In the genomic region with DNA sequence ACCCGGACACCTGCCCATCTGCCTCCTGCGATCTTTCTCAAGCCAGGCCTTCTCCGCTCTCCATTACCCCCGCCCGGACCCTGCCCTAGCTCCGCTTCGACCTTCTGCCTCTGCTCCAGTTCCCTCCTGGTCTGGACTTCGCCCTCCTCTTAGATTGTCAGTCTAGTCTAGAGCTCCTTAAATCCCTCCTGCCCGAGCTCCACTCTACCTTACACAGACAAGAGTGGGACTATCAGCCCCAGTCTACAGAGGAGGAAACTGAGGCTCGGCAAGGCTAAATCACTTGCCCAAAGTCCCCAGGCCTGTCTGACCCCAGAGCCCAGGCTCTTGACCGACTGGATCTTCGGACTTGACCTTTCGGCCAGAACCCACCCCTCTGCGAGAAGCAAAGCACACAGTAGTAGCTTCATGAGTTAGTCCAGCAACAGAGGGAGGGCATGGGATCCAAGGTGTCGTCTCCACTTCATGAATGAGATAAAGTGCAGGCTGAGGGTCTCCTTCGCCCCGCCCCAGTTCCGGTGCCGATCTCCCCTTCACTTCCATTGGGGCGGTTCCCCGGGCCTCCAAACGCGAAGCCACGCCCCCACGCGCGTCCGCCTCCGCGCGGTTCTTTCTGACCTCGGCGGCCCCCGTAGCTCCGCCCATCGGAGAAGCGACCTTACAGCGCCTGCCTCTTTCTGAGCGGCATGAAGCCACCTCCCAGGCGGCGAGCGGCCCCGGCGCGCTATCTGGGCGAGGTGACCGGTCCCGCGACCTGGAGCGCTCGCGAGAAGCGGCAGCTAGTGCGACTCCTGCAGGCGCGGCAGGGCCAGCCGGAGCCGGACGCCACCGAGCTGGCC, we compare ENCODE assay signal across 8 cellular contexts. TPM values are rescaled to one million over a fixed set of nuclear protein-coding genes. Genes with fewer than 3 reads are reported as not detected.
DNase-seq lines count a peak whose midpoint lies in the region; ATAC-seq lines count a peak whose summit lies in the region.

Gene SNAPC2 (plus strand): TSS at position 658 of the 839 bp plus-strand sequence. CDS start 29 bp downstream, at position 687.

- H3K4me3 Mint-ChIP-seq in IgD-negative memory B cell, result peak within 1 kb of the TSS; percentile 82 to 96 (median 94)

- ATAC-seq in GM21515 (IDR thresholded peaks at IDR 0.05; ENCODE audit: unreplicated experiment), result peak; percentile 45

- H3K36me3 Mint-ChIP-seq in IgD-negative memory B cell, result peaks cover 2% of the 10 kb centered on the region

- H3K27me3 ChIP-seq in mucosa of rectum (ENCODE audit: control insufficient read depth in 2 of 2, insufficient read depth in 2 of 2, low read length in 2 of 2), result peaks cover 18 to 22% of the 10 kb centered on the region in 2 donors

- peaks cover 0 to 2% (median 0%) of the 10 kb centered on the region in 3 donors for H3K9me3 Mint-ChIP-seq in IgD-negative memory B cell

- peaks cover 25% of the 10 kb centered on the region for H3K27me3 Mint-ChIP-seq in IgD-negative memory B cell

- H3K27ac Mint-ChIP-seq in IgD-negative memory B cell, result peak within 1 kb of the TSS; percentile 90 to 94 (median 94)

- peaks cover 14 to 24% (median 15%) of the 10 kb centered on the region in 3 donors for H3K4me1 Mint-ChIP-seq in IgD-negative memory B cell

- peak within 1 kb of the TSS; percentile 85 for H3K27ac ChIP-seq in epithelial cell of prostate
- peak within 1 kb of the TSS; percentile 93 to 96 for H3K27ac ChIP-seq in mucosa of rectum (ENCODE audit: low read depth in 2 of 2, low read length in 2 of 2)

- peak within 1 kb of the TSS; percentile 69 to 83 for H3K9ac ChIP-seq in mucosa of rectum (ENCODE audit: low read depth in 1 of 2, low read length in 2 of 2)

- H3K36me3 ChIP-seq in mucosa of rectum (ENCODE audit: control insufficient read depth in 2 of 2, insufficient read depth in 2 of 2, low read length in 2 of 2), result peaks cover 0 to 6% of the 10 kb centered on the region in 2 donors

- H3K9me3 ChIP-seq in mucosa of rectum (ENCODE audit: control insufficient read depth in 2 of 2, low read length in 2 of 2), result no peaks in the 10 kb centered on the region

- DNase-seq in D341Med (ENCODE audit: low spot score) (peak; percentile 90), OCI-M1 (lab: John Stamatoyannopoulos, UW) (peak; percentile 99), activated T-cell treated with anti-CD3 and anti-CD28 coated beads for 4 hours (peak; percentile 93), epithelial cell of prostate (ENCODE audit: low read depth, low spot score) (peak; percentile 61)
- DNase-seq in stimulated activated CD8-positive, alpha-beta memory T cell treated with anti-CD3 and anti-CD28 coated beads, Interleukin-4, amount 100 ng/mL, for 4 hours (ENCODE audit: low read depth in 2 of 2, low spot score in 1 of 2), result peak; percentile 91 to 94

- H3K4me1 ChIP-seq in mucosa of rectum (ENCODE audit: control insufficient read depth in 2 of 2, insufficient read depth in 2 of 2, low read length in 2 of 2), result peaks cover 30 to 34% of the 10 kb centered on the region in 2 donors

- H3K4me3 ChIP-seq in mucosa of rectum (ENCODE audit: low read length in 2 of 2), result peak within 1 kb of the TSS; percentile 65 to 86

RNA-seq across cellular contexts. Expression of gene SNAPC2, which starts in this region (rescaled TPM):
- polyA plus RNA-seq in IgD-negative memory B cell, result 19.0 TPM

Comparison
In these comparisons a context has a peak if more than half of its experiments do, and no peak if none do; other contexts are left out.
1. Peak in every context shown above with its lines: DNase-seq, ATAC-seq, H3K4me3 ChIP-seq and H3K27ac ChIP-seq.